ENCODE assay signal across 19 cellular contexts in the genomic region with DNA sequence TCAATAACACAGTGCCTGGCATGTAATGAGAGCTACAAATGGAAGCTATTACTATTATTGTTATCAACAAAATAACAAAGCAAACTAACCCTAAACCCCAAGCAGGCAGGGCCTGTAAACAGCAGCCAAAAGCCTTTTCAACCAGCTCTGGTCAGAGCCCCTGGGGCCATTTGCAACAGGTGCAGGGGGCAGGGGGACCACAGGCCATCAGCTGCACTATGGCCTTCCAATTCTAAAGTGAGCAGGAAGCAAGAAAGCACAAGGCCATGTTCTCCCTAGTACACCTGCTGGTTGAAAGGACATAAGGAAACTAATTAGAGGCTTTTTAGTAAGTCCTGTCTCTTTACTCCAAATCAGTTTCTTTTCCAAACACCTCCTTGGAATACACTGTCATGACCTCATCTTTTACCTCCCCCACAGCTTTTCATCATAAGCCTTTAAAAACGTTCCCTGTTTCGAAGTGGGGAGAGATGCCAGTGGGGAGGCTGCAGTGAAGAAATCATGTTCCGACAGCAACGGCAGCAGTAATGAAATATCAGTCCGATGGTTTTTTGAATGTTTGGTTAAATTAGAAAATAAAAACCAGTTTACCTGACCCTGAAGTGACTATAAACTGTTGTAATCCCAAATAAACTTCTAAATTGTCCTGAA.
DNase-seq lines count a peak whose midpoint lies in the region; ATAC-seq and TF ChIP-seq lines count a peak whose summit lies in the region.
"Had no signal": no experiment of that assay in that cellular context is flagged by ENCODE, and none has a peak within 500 bp of the region (broad histone marks: within the 10 kb centered on the region; RNA-seq: fewer than 3 reads in every experiment).

No MANE protein-coding gene starts in this region.

- no peaks in the 10 kb centered on the region for H3K9me3 ChIP-seq in AG04450 (ENCODE audit: control insufficient read depth, insufficient read depth, low read length)
- no peaks in the 10 kb centered on the region for H3K9me3 ChIP-seq in ascending aorta
- no peaks in the 10 kb centered on the region for H3K9me3 ChIP-seq in stomach
- H3K9me3 ChIP-seq: A549, BLaER1 had no signal

- TF ChIP-seq EP300 in stomach (IDR thresholded peaks at IDR 0.05): no peak

- CTCF ChIA-PET in AG04450 (lab: Charles Lee): interaction anchor here (0.5 to 1.7 kb wide), 3 partner anchors 8 to 86 kb away, joined by 3 to 6 read pairs (median 4); no protein-coding TSS in a partner anchor

- DNase-seq in AG04450 (ENCODE audit: low read depth, low spot score) (no peak), ascending aorta (ENCODE audit: low spot score in 2 of 2) (no peak), myocyte (ENCODE audit: low read depth) (peak; percentile 66), stomach (no peak), Right ventricle myocardium inferior (ENCODE audit: missing footprints) (no peak), COR-L47 (lab: John Stamatoyannopoulos, UW) (no peak)
- DNase-seq: CD8-positive, alpha-beta memory T cell; DMS79; H9; MV-4-11; NCI-H187 treated with DMSO at 0.1 percent for 48 hours; NCI-H226; NCI-H524; RPMI8226 had no signal

- H3K36me3 ChIP-seq in ascending aorta (peaks cover 49 to 76% of the 10 kb centered on the region in 2 donors), stomach (peaks cover 38 to 96% (median 87%) of the 10 kb centered on the region in 4 donors)

- no peak for TF ChIP-seq POLR2A in stomach (IDR thresholded peaks at IDR 0.05)

- no peak for ATAC-seq in Right ventricle myocardium inferior
- no peak for ATAC-seq in GM21717 (IDR thresholded peaks at IDR 0.05; ENCODE audit: unreplicated experiment)
- ATAC-seq: A549 had no signal

- H3K4me1 ChIP-seq in ascending aorta (peaks cover 0 to 14% of the 10 kb centered on the region in 2 donors), stomach (peaks cover 0 to 17% (median 2%) of the 10 kb centered on the region in 4 donors)
- H3K4me1 ChIP-seq: A549 had no signal

- no peaks in the 10 kb centered on the region for H3K27me3 ChIP-seq in AG04450 (ENCODE audit: control insufficient read depth, insufficient read depth, low read length)
- H3K27me3 ChIP-seq in ascending aorta: no peaks in the 10 kb centered on the region
- H3K27me3 ChIP-seq in stomach: no peaks in the 10 kb centered on the region
- H3K27me3 ChIP-seq: BLaER1 had no signal

- 81 to 91% (median 87%) methylated on average over 5 of the region's 5 CpGs for WGBS in stomach, 5 donors

- H3K27ac ChIP-seq in AG04450 (ENCODE audit: low read depth, low read length): peak overlapping the region; percentile 3
- H3K27ac ChIP-seq in ascending aorta: peak overlapping the region; percentile 75 to 84
- H3K27ac ChIP-seq in stomach: peak overlapping the region in 3 of 5 donors; percentile 20 to 43 (median 33)
- H3K27ac ChIP-seq: A549, BLaER1, HL-60, KMS-11 had no signal

- intact Hi-C loops in ascending aorta (cut with DNase I): loop anchor here (5.0 kb wide), 1 partner anchor 80 kb away; a partner anchor contains a TSS
- intact Hi-C loops in stomach (cut with DNase I; ENCODE audit: low total_unique reads): no loop called here
- intact Hi-C loops in Right ventricle myocardium inferior (cut with DNase I): no loop called here

- H3K4me3 ChIP-seq in AG04450 (ENCODE audit: low read depth, low read length): no peak overlapping the region
- H3K4me3 ChIP-seq in ascending aorta: no peak overlapping the region
- no peak overlapping the region for H3K4me3 ChIP-seq in stomach
- H3K4me3 ChIP-seq: A549, BLaER1 had no signal

- POLR2A ChIA-PET in AG04450 (lab: Yijun Ruan, JAX): interaction anchor here (0.5 kb wide), 1 partner anchor 28 kb away, joined by 6 read pairs; no protein-coding TSS in a partner anchor

- TF ChIP-seq CTCF in AG04450 (IDR thresholded peaks at IDR 0.05; ENCODE audit: low read depth, low read length): no peak
- no peak for TF ChIP-seq CTCF in ascending aorta (IDR thresholded peaks at IDR 0.05)
- TF ChIP-seq CTCF in stomach (IDR thresholded peaks at IDR 0.05): no peak

Comparison
In these comparisons a context has a peak if more than half of its experiments do, and no peak if none do; other contexts are left out.
1. H3K27ac ChIP-seq: peak in every context shown above with its lines; median percentile 80 in ascending aorta; 33 in stomach; 3 in AG04450.